20 cellular contexts compared by ENCODE assay signal in the genomic region with DNA sequence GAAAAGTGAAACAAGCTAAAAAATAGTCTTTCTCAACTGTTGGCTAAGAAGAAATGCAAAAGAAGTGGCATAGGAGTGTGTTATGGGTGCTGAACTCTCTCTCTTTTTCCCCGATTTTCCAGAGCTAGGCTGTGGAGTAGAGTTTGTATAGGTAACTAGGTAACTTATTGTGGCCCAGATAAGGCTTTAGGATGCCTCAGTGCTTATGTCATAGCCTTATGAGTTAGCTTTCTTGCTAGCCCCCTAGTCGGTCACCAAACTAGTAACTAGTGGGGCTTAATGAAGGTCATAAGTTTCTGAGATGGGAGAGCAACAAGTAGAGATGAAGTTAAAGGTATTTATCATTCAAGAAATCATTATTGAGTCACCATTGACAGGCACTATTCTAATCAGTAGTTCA.
"Had no signal": no experiment of that assay in that cellular context is flagged by ENCODE, and none has a peak within 500 bp of the region (broad histone marks: within the 10 kb centered on the region; RNA-seq: fewer than 3 reads in every experiment).

No MANE protein-coding gene starts in this region.

- H3K4me1 Mint-ChIP-seq: mesothelial cell of epicardium had no signal

- H3K36me3 ChIP-seq: breast epithelium had no signal

- H3K4me3 Mint-ChIP-seq: activated CD4-positive, alpha-beta memory T cell treated with anti-CD3 and anti-CD28 coated beads for 36 hours; activated CD8-positive, alpha-beta memory T cell treated with anti-CD3 and anti-CD28 coated beads, Interleukin-2, amount 10 ng/mL, durations not matched to agents 7 days and 5 days; activated naive CD8-positive, alpha-beta T cell treated with anti-CD3 and anti-CD28 coated beads, Interleukin-2, amount 10 ng/mL, durations not matched to agents 7 days and 5 days; activated T-cell treated with anti-CD3 and anti-CD28 coated beads, Interleukin-2, amount 50 U/mL, for 24 hours; dendritic cell treated with granulocyte-macrophage colony-stimulating factor and Interleukin-4, amounts not matched to agents 40 ng/mL and 50 ng/mL, for 4 days; mesothelial cell of epicardium; stimulated activated memory B cell treated with anti-CD40 and anti-IgM and Interleukin-4, amounts not matched to agents 10 μg/mL and 1 μg/mL and 100 μg/mL, for 72 hours had no signal

- H3K4me1 ChIP-seq: breast epithelium, lower lobe of right lung, spleen had no signal

- FAIRE-seq: pancreas had no signal

- DNase-seq: activated CD4-positive, alpha-beta memory T cell treated with anti-CD3 and anti-CD28 coated beads for 36 hours; activated CD4-positive, alpha-beta T cell treated with anti-CD3 and anti-CD28 coated beads for 1 hour; activated CD8-positive, alpha-beta memory T cell treated with anti-CD3 and anti-CD28 coated beads, Interleukin-2, amount 10 ng/mL, durations not matched to agents 7 days and 5 days; activated effector memory CD4-positive, alpha-beta T cell treated with Interleukin-2 at 50 U/mL for 16 hours; activated naive CD8-positive, alpha-beta T cell treated with anti-CD3 and anti-CD28 coated beads, Interleukin-2, amount 10 ng/mL, durations not matched to agents 7 days and 5 days; activated T-cell treated with anti-CD3 and anti-CD28 coated beads, Interleukin-2, amount 50 U/mL, for 24 hours; aorta; cerebellar nuclear complex; effector memory CD4-positive, alpha-beta T cell; foreskin melanocyte; head of caudate nucleus; left colon; lower lobe of right lung; pancreas; sigmoid colon; spleen had no signal

- H3K9me3 ChIP-seq: breast epithelium, lower lobe of right lung, pancreas, sigmoid colon had no signal

- H3K27ac ChIP-seq: breast epithelium, lower lobe of right lung, pancreas, sigmoid colon, spleen had no signal

- ATAC-seq: activated CD8-positive, alpha-beta memory T cell treated with anti-CD3 and anti-CD28 coated beads, Interleukin-2, amount 10 ng/mL, durations not matched to agents 7 days and 5 days; lower lobe of right lung; pancreas; stimulated activated memory B cell treated with anti-CD40 and anti-IgM and Interleukin-4, amounts not matched to agents 10 μg/mL and 1 μg/mL and 100 μg/mL, for 72 hours had no signal

- H3K27ac Mint-ChIP-seq: activated CD4-positive, alpha-beta memory T cell treated with anti-CD3 and anti-CD28 coated beads for 36 hours; activated CD8-positive, alpha-beta memory T cell treated with anti-CD3 and anti-CD28 coated beads, Interleukin-2, amount 10 ng/mL, durations not matched to agents 7 days and 5 days; activated naive CD8-positive, alpha-beta T cell treated with anti-CD3 and anti-CD28 coated beads, Interleukin-2, amount 10 ng/mL, durations not matched to agents 7 days and 5 days; activated T-cell treated with anti-CD3 and anti-CD28 coated beads, Interleukin-2, amount 50 U/mL, for 24 hours; dendritic cell treated with granulocyte-macrophage colony-stimulating factor and Interleukin-4, amounts not matched to agents 40 ng/mL and 50 ng/mL, for 4 days; mesothelial cell of epicardium; stimulated activated memory B cell treated with anti-CD40 and anti-IgM and Interleukin-4, amounts not matched to agents 10 μg/mL and 1 μg/mL and 100 μg/mL, for 72 hours had no signal

- H3K4me3 ChIP-seq: breast epithelium, lower lobe of right lung, pancreas, sigmoid colon, spleen had no signal

- H3K27me3 ChIP-seq: breast epithelium, pancreas, sigmoid colon, spleen had no signal

- H3K27me3 Mint-ChIP-seq: activated CD4-positive, alpha-beta memory T cell treated with anti-CD3 and anti-CD28 coated beads for 36 hours; activated CD8-positive, alpha-beta memory T cell treated with anti-CD3 and anti-CD28 coated beads, Interleukin-2, amount 10 ng/mL, durations not matched to agents 7 days and 5 days; activated naive CD8-positive, alpha-beta T cell treated with anti-CD3 and anti-CD28 coated beads, Interleukin-2, amount 10 ng/mL, durations not matched to agents 7 days and 5 days; activated T-cell treated with anti-CD3 and anti-CD28 coated beads, Interleukin-2, amount 50 U/mL, for 24 hours; dendritic cell treated with granulocyte-macrophage colony-stimulating factor and Interleukin-4, amounts not matched to agents 40 ng/mL and 50 ng/mL, for 4 days; stimulated activated memory B cell treated with anti-CD40 and anti-IgM and Interleukin-4, amounts not matched to agents 10 μg/mL and 1 μg/mL and 100 μg/mL, for 72 hours had no signal

- H3K9me3 Mint-ChIP-seq: dendritic cell treated with granulocyte-macrophage colony-stimulating factor and Interleukin-4, amounts not matched to agents 40 ng/mL and 50 ng/mL, for 4 days had no signal
